Comparison of ENCODE assay signal across 8 cellular contexts in genomic region chrX:136911253-136912045, GRCh38. TPM values are rescaled to one million over a fixed set of nuclear protein-coding genes. Genes with fewer than 3 reads are reported as not detected.
DNase-seq lines count a peak whose midpoint lies in the region; ATAC-seq and TF ChIP-seq lines count a peak whose summit lies in the region.
"Not testable (repeated sequence)": the region's sequence is repeated elsewhere in the genome, so short reads cannot be mapped to it uniquely, and the experiment has no call there.

No MANE protein-coding gene starts in this region.

- H3K79me2 ChIP-seq in PC-9 (ENCODE audit: low read depth): peaks cover 19% of the 10 kb centered on the region

- not testable (repeated sequence) for TF ChIP-seq CTCF in HFF-Myc (IDR thresholded peaks at IDR 0.05; ENCODE audit: low read depth, low read length, missing control alignments); PC-9 (conservative IDR thresholded peaks at IDR 0.05)

- not testable (repeated sequence) for DNase-seq in CD4-positive, CD25-positive, alpha-beta regulatory T cell; HFF-Myc (ENCODE audit: extremely low read depth, low read depth); PC-9; activated CD4-positive, alpha-beta memory T cell treated with anti-CD3 and anti-CD28 coated beads for 36 hours; activated naive CD8-positive, alpha-beta T cell treated with anti-CD3 and anti-CD28 coated beads for 36 hours
- DNase-seq in fibroblast of peridontal ligament (ENCODE audit: extremely low read depth): peak; percentile 3
- DNase-seq in naive thymus-derived CD8-positive, alpha-beta T cell: peak in 1 of 10 donors; percentile 3

- H3K9me2 ChIP-seq in PC-9 (ENCODE audit: insufficient read depth): not testable (repeated sequence)

- intact Hi-C loops in PC-9 (cut with micrococcal nuclease; ENCODE audit: unreplicated experiment): not testable (repeated sequence)
- intact Hi-C loops in activated CD4-positive, alpha-beta memory T cell treated with anti-CD3 and anti-CD28 coated beads for 36 hours (cut with micrococcal nuclease): loop anchor here (5.0 to 10.0 kb wide), 3 partner anchors 44 to 337 kb away; no protein-coding TSS in a partner anchor

- H3K4me2 ChIP-seq in PC-9: peak overlapping the region; percentile 85

- H3K27ac Mint-ChIP-seq in CD4-positive, CD25-positive, alpha-beta regulatory T cell: peak overlapping the region in 1 of 3 donors; percentile 87
- not testable (repeated sequence) for H3K27ac Mint-ChIP-seq in activated CD4-positive, alpha-beta memory T cell treated with anti-CD3 and anti-CD28 coated beads for 36 hours; stimulated activated naive CD8-positive, alpha-beta T cell treated with anti-CD3 and anti-CD28 coated beads, Interleukin-15, Interleukin-2, amounts not matched to agents 100 ng/mL and 50 ng/mL, for 24 hours
- H3K27ac Mint-ChIP-seq in activated naive CD8-positive, alpha-beta T cell treated with anti-CD3 and anti-CD28 coated beads for 36 hours: peak overlapping the region; percentile 34
- peak overlapping the region in 5 of 10 donors; percentile 25 to 88 (median 83) for H3K27ac Mint-ChIP-seq in naive thymus-derived CD8-positive, alpha-beta T cell

- H3K36me3 Mint-ChIP-seq in CD4-positive, CD25-positive, alpha-beta regulatory T cell; activated CD4-positive, alpha-beta memory T cell treated with anti-CD3 and anti-CD28 coated beads for 36 hours; activated naive CD8-positive, alpha-beta T cell treated with anti-CD3 and anti-CD28 coated beads for 36 hours; naive thymus-derived CD8-positive, alpha-beta T cell; stimulated activated naive CD8-positive, alpha-beta T cell treated with anti-CD3 and anti-CD28 coated beads, Interleukin-15, Interleukin-2, amounts not matched to agents 100 ng/mL and 50 ng/mL, for 24 hours (ENCODE audit: low read depth): not testable (repeated sequence)

- H3K4me3 ChIP-seq in CD4-positive, CD25-positive, alpha-beta regulatory T cell (ENCODE audit: low read depth, low read length); PC-9: not testable (repeated sequence)
- H3K4me3 ChIP-seq in HFF-Myc (replicated peaks; ENCODE audit: low read depth, low read length): peak overlapping the region; percentile 63

- not testable (repeated sequence) for H2AFZ ChIP-seq in PC-9

- H3K27me3 Mint-ChIP-seq in CD4-positive, CD25-positive, alpha-beta regulatory T cell; activated CD4-positive, alpha-beta memory T cell treated with anti-CD3 and anti-CD28 coated beads for 36 hours; activated naive CD8-positive, alpha-beta T cell treated with anti-CD3 and anti-CD28 coated beads for 36 hours; naive thymus-derived CD8-positive, alpha-beta T cell; stimulated activated naive CD8-positive, alpha-beta T cell treated with anti-CD3 and anti-CD28 coated beads, Interleukin-15, Interleukin-2, amounts not matched to agents 100 ng/mL and 50 ng/mL, for 24 hours: not testable (repeated sequence)

- not testable (repeated sequence) for H3K36me3 ChIP-seq in CD4-positive, CD25-positive, alpha-beta regulatory T cell (ENCODE audit: control insufficient read depth, insufficient read depth, low read length); PC-9 (ENCODE audit: low read depth)

- H3K27ac ChIP-seq in CD4-positive, CD25-positive, alpha-beta regulatory T cell (ENCODE audit: insufficient read depth, low read length, poor library complexity, severe bottlenecking); PC-9: not testable (repeated sequence)

- peaks cover 4 to 19% (median 6%) of the 10 kb centered on the region in 4 donors for H3K4me1 Mint-ChIP-seq in CD4-positive, CD25-positive, alpha-beta regulatory T cell
- H3K4me1 Mint-ChIP-seq in activated CD4-positive, alpha-beta memory T cell treated with anti-CD3 and anti-CD28 coated beads for 36 hours (ENCODE audit: low read depth): peaks cover 15% of the 10 kb centered on the region
- not testable (repeated sequence) for H3K4me1 Mint-ChIP-seq in activated naive CD8-positive, alpha-beta T cell treated with anti-CD3 and anti-CD28 coated beads for 36 hours
- peaks cover 10 to 21% (median 16%) of the 10 kb centered on the region in 4 donors for H3K4me1 Mint-ChIP-seq in naive thymus-derived CD8-positive, alpha-beta T cell
- H3K4me1 Mint-ChIP-seq in stimulated activated naive CD8-positive, alpha-beta T cell treated with anti-CD3 and anti-CD28 coated beads, Interleukin-15, Interleukin-2, amounts not matched to agents 100 ng/mL and 50 ng/mL, for 24 hours (ENCODE audit: low read depth): peaks cover 11% of the 10 kb centered on the region

- H3K27me3 ChIP-seq in CD4-positive, CD25-positive, alpha-beta regulatory T cell (ENCODE audit: control insufficient read depth, insufficient read depth, low read length); PC-9 (ENCODE audit: insufficient read depth, low read depth): not testable (repeated sequence)

- H3K9me3 ChIP-seq in CD4-positive, CD25-positive, alpha-beta regulatory T cell (ENCODE audit: control insufficient read depth in 2 of 2, low read length in 2 of 2); PC-9 (ENCODE audit: insufficient read depth, low read depth): not testable (repeated sequence)

- not testable (repeated sequence) for H3F3A ChIP-seq in PC-9 (ENCODE audit: insufficient read depth, low read depth)

- ATAC-seq in CD4-positive, CD25-positive, alpha-beta regulatory T cell (ENCODE audit: low read depth in 2 of 2); naive thymus-derived CD8-positive, alpha-beta T cell: not testable (repeated sequence)

- H3K4me3 Mint-ChIP-seq in CD4-positive, CD25-positive, alpha-beta regulatory T cell: peak overlapping the region in 3 of 4 donors; percentile 48 to 94 (median 94)
- H3K4me3 Mint-ChIP-seq in activated CD4-positive, alpha-beta memory T cell treated with anti-CD3 and anti-CD28 coated beads for 36 hours: peak overlapping the region; percentile 32
- H3K4me3 Mint-ChIP-seq in activated naive CD8-positive, alpha-beta T cell treated with anti-CD3 and anti-CD28 coated beads for 36 hours: not testable (repeated sequence)
- peak overlapping the region in 8 of 10 donors; percentile 10 to 98 (median 40) for H3K4me3 Mint-ChIP-seq in naive thymus-derived CD8-positive, alpha-beta T cell
- H3K4me3 Mint-ChIP-seq in stimulated activated naive CD8-positive, alpha-beta T cell treated with anti-CD3 and anti-CD28 coated beads, Interleukin-15, Interleukin-2, amounts not matched to agents 100 ng/mL and 50 ng/mL, for 24 hours: peak overlapping the region; percentile 32

- BruUV-seq in PC-9 (replicated peaks; lab: Mats Ljungman, UMichigan): not testable (repeated sequence)

- H4K20me1 ChIP-seq in PC-9 (ENCODE audit: insufficient read depth): not testable (repeated sequence)

- CTCF ChIA-PET in PC-9 (lab: Charles Lee); activated CD4-positive, alpha-beta memory T cell treated with anti-CD3 and anti-CD28 coated beads for 36 hours (lab: Charles Lee): not testable (repeated sequence)

- H3K4me1 ChIP-seq in CD4-positive, CD25-positive, alpha-beta regulatory T cell (ENCODE audit: control insufficient read depth, insufficient read depth, low read length, poor library complexity, severe bottlenecking): not testable (repeated sequence)
- peaks cover 10% of the 10 kb centered on the region for H3K4me1 ChIP-seq in PC-9 (replicated peaks; ENCODE audit: insufficient read depth)

- POLR2A ChIA-PET in PC-9 (lab: Charles Lee; ENCODE audit: unreplicated experiment): interaction anchor here (0.6 to 0.7 kb wide), 2 partner anchors 30 to 787 kb away, joined by 3 to 17 read pairs; no protein-coding TSS in a partner anchor
- POLR2A ChIA-PET in activated CD4-positive, alpha-beta memory T cell treated with anti-CD3 and anti-CD28 coated beads for 36 hours (lab: Charles Lee): interaction anchor here (1.0 kb wide), 1 partner anchor 31 kb away, joined by 3 read pairs; the partner anchor contains the start of gene RBMX
- POLR2A ChIA-PET in naive thymus-derived CD8-positive, alpha-beta T cell (lab: Charles Lee): interaction anchor here (0.6 kb wide), 1 partner anchor 231 kb away, joined by 3 read pairs; no protein-coding TSS in a partner anchor

- H3K9me3 Mint-ChIP-seq in CD4-positive, CD25-positive, alpha-beta regulatory T cell; activated CD4-positive, alpha-beta memory T cell treated with anti-CD3 and anti-CD28 coated beads for 36 hours; activated naive CD8-positive, alpha-beta T cell treated with anti-CD3 and anti-CD28 coated beads for 36 hours; naive thymus-derived CD8-positive, alpha-beta T cell; stimulated activated naive CD8-positive, alpha-beta T cell treated with anti-CD3 and anti-CD28 coated beads, Interleukin-15, Interleukin-2, amounts not matched to agents 100 ng/mL and 50 ng/mL, for 24 hours: not testable (repeated sequence)

RNA-seq across cellular contexts. Expression of gene RBMX, which starts 30.9 kb away (rescaled TPM):
- total RNA-seq in CD4-positive, CD25-positive, alpha-beta regulatory T cell: 249 TPM
- polyA plus RNA-seq in CD4-positive, CD25-positive, alpha-beta regulatory T cell: 100 to 1,000 TPM; 181 to 243 (median 200) TPM
- total RNA-seq in PC-9 (2021): 275 and 285 TPM in 2 replicates
- total RNA-seq in activated CD4-positive, alpha-beta memory T cell treated with anti-CD3 and anti-CD28 coated beads for 36 hours: 100 to 1,000 TPM; 269 to 271 TPM
- total RNA-seq in activated naive CD8-positive, alpha-beta T cell treated with anti-CD3 and anti-CD28 coated beads for 36 hours: 100 to 1,000 TPM; 382 to 393 TPM
- total RNA-seq in naive thymus-derived CD8-positive, alpha-beta T cell: 100 to 1,000 TPM; 261 to 285 TPM
- 100 to 1,000 TPM; 160 to 207 (median 169) TPM for polyA plus RNA-seq in naive thymus-derived CD8-positive, alpha-beta T cell
